ENCODE assay signal across 11 cellular contexts in genomic region chr12:132429122-132429931, GRCh38.
A peak's percentile ranks its signal among the peaks of the same experiment; 100 is the strongest.
DNase-seq lines count a peak whose midpoint lies in the region; ATAC-seq and TF ChIP-seq lines count a peak whose summit lies in the region.
"Had no signal": no experiment of that assay in that cellular context is flagged by ENCODE, and none has a peak within 500 bp of the region (broad histone marks: within the 10 kb centered on the region; RNA-seq: fewer than 3 reads in every experiment).

No MANE protein-coding gene starts in this region.

- no peak overlapping the region for H2AK5ac ChIP-seq in trophoblast cell (ENCODE audit: low read length)

- H4K8ac ChIP-seq in trophoblast cell (ENCODE audit: low read depth, low read length), result no peak overlapping the region

- peak overlapping the region; percentile 72 to 95 (median 82) for H3K4me3 Mint-ChIP-seq in naive B cell
- H3K4me3 Mint-ChIP-seq: activated CD8-positive, alpha-beta memory T cell treated with anti-CD3 and anti-CD28 coated beads, Interleukin-2, amount 10 ng/mL, durations not matched to agents 7 days and 5 days had no signal

- no peak overlapping the region for H3K18ac ChIP-seq in trophoblast cell (ENCODE audit: low read length)

- H3K4me3 ChIP-seq in trophoblast cell (ENCODE audit: low read depth, low read length), result no peak overlapping the region

- no peak overlapping the region for H3K4ac ChIP-seq in trophoblast cell (ENCODE audit: low read depth, low read length)

- H2BK5ac ChIP-seq in trophoblast cell (ENCODE audit: low read depth, low read length, poor library complexity), result no peak overlapping the region

- no peak overlapping the region for H3K23ac ChIP-seq in trophoblast cell (ENCODE audit: low read length)

- no peaks in the 10 kb centered on the region for H3K27me3 Mint-ChIP-seq in naive B cell

- H3K9ac ChIP-seq in trophoblast cell (ENCODE audit: low read length), result no peak overlapping the region
- H3K9ac ChIP-seq: parathyroid adenoma had no signal

- peak overlapping the region; percentile 95 for H3K27ac ChIP-seq in VCaP
- H3K27ac ChIP-seq in trophoblast cell (ENCODE audit: low read depth, low read length), result no peak overlapping the region
- H3K27ac ChIP-seq: parathyroid adenoma had no signal

- H3K27ac Mint-ChIP-seq in naive B cell, result peak overlapping the region; percentile 88 to 99 (median 96)
- H3K27ac Mint-ChIP-seq: activated CD8-positive, alpha-beta memory T cell treated with anti-CD3 and anti-CD28 coated beads, Interleukin-2, amount 10 ng/mL, durations not matched to agents 7 days and 5 days had no signal

- no peak overlapping the region for H3K14ac ChIP-seq in trophoblast cell (ENCODE audit: low read length)

- peaks cover 23% of the 10 kb centered on the region for H3K9me3 ChIP-seq in trophoblast cell (ENCODE audit: insufficient read depth, low read depth, low read length)

- peaks cover 0 to 5% (median 0%) of the 10 kb centered on the region in 7 donors for H3K9me3 Mint-ChIP-seq in naive B cell

- no peak overlapping the region for H4K91ac ChIP-seq in trophoblast cell (ENCODE audit: low read depth, low read length)

- H3K4me2 ChIP-seq in trophoblast cell (ENCODE audit: low read length), result no peak overlapping the region

- no peaks in the 10 kb centered on the region for H3K4me1 ChIP-seq in trophoblast cell (ENCODE audit: control insufficient read depth in 1 of 2, insufficient read depth in 2 of 2, low read length in 2 of 2)
- H3K4me1 ChIP-seq: parathyroid adenoma had no signal

- ATAC-seq in naive B cell (ENCODE audit: low read depth in 2 of 2) (peak; percentile 19 to 23), GM18519 (IDR thresholded peaks at IDR 0.05; ENCODE audit: low FRiP score, unreplicated experiment) (no peak)

- H2AFZ ChIP-seq in trophoblast cell (ENCODE audit: insufficient read depth, low read length, poor library complexity), result no peak overlapping the region
- H2AFZ ChIP-seq: parathyroid adenoma had no signal

- peaks cover 0 to 6% of the 10 kb centered on the region in 2 donors for H3K36me3 Mint-ChIP-seq in naive B cell
- H3K36me3 Mint-ChIP-seq: activated CD8-positive, alpha-beta memory T cell treated with anti-CD3 and anti-CD28 coated beads, Interleukin-2, amount 10 ng/mL, durations not matched to agents 7 days and 5 days had no signal

- peaks cover 33 to 87% (median 41%) of the 10 kb centered on the region in 3 donors for H3K4me1 Mint-ChIP-seq in naive B cell

- no peaks in the 10 kb centered on the region for H3K79me2 ChIP-seq in trophoblast cell (ENCODE audit: control insufficient read depth, insufficient read depth, low read length, poor library complexity)
- H3K79me2 ChIP-seq: parathyroid adenoma had no signal

- no peaks in the 10 kb centered on the region for H3K36me3 ChIP-seq in trophoblast cell (ENCODE audit: control insufficient read depth in 1 of 2, insufficient read depth in 2 of 2, low read length in 2 of 2)
- H3K36me3 ChIP-seq: esophagus squamous epithelium had no signal

- no CpG with 5 or more reads among the region's 27 CpGs for WGBS in trophoblast cell (ENCODE audit: extremely low coverage, insufficient coverage, insufficient read length)

- no peak overlapping the region for H4K12ac ChIP-seq in trophoblast cell (ENCODE audit: low read depth, low read length)

- no peak for TF ChIP-seq CTCF in VCaP (conservative IDR thresholded peaks at IDR 0.05)

- peaks cover 14% of the 10 kb centered on the region for H3K27me3 ChIP-seq in trophoblast cell (ENCODE audit: insufficient read depth, low read length)

- no peaks in the 10 kb centered on the region for H3K79me1 ChIP-seq in trophoblast cell (ENCODE audit: low read length)

- DNase-seq in Daoy (ENCODE audit: low read depth) (peak; percentile 45), NCI-H1694 treated with DMSO at 0.1 percent for 48 hours (lab: John Stamatoyannopoulos, UW) (peak; percentile 73), naive B cell (peak; percentile 65), NCI-H1048 (lab: John Stamatoyannopoulos, UW) (no peak), NCI-H2081 treated with DMSO at 0.1 percent for 48 hours (lab: John Stamatoyannopoulos, UW) (no peak), trophoblast cell (no peak)
- DNase-seq: esophagus squamous epithelium had no signal

- no peak overlapping the region for H2BK120ac ChIP-seq in trophoblast cell (ENCODE audit: insufficient read depth, low read length, poor library complexity)

- H2BK12ac ChIP-seq in trophoblast cell (ENCODE audit: low read length), result no peak overlapping the region

Comparison
In these comparisons a context has a peak if more than half of its experiments do, and no peak if none do; other contexts are left out.
1. DNase-seq: peak in Daoy (single experiment), NCI-H1694 treated with DMSO at 0.1 percent for 48 hours (single experiment) and naive B cell (single experiment); none in NCI-H1048 (single experiment), NCI-H2081 treated with DMSO at 0.1 percent for 48 hours (single experiment) and trophoblast cell (0 of 2).